24 cellular contexts compared by ENCODE assay signal in the genomic region with DNA sequence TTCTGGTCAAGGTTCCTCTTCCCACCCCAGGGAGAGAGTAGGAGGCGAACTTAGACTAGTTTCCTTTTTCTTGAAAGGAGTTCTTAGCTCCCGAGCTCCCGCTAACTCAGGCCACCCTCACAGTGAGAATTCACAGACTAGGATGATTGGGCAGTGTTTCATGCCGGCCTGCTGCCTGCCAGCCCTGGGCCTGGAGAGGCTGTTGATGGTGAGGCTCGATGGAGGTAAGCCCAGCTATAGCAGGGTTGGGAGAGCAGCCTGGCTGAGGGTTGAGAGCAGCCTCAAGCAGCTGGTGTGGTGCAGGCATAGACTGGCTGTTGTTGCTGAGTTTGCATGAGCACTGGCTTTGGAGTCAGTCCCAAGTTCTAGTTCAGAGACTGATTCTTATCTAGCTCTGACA.
DNase-seq lines count a peak whose midpoint lies in the region; TF ChIP-seq lines count a peak whose summit lies in the region.
"Had no signal": no experiment of that assay in that cellular context is flagged by ENCODE, and none has a peak within 500 bp of the region (broad histone marks: within the 10 kb centered on the region; RNA-seq: fewer than 3 reads in every experiment).

No MANE protein-coding gene starts in this region.

- no peaks in the 10 kb centered on the region for H3K4me1 ChIP-seq in mammary epithelial cell (ENCODE audit: insufficient read depth, low read length)

- POLR2A ChIA-PET in HEK293T (lab: Yijun Ruan, JAX), result no interaction called here

- H4K20me1 ChIP-seq in mammary epithelial cell (ENCODE audit: insufficient read depth, low read length), result no peaks in the 10 kb centered on the region

- in situ Hi-C loops in mammary epithelial cell (cut with MboI; ENCODE audit: low sequenced_read_pairs in 2 of 2), result no loop called here

- dilution Hi-C loops in mammary epithelial cell (cut with HindIII; ENCODE audit: low sequenced_read_pairs), result no loop called here

- CTCF ChIA-PET in HEK293T (lab: Yijun Ruan, JAX) (no interaction called here), mammary epithelial cell (lab: Charles Lee; ENCODE audit: low non-redundant PET) (no interaction called here)

- intact Hi-C loops in mammary epithelial cell (cut with micrococcal nuclease), result no loop called here

- TF ChIP-seq CTCF in mammary epithelial cell (conservative IDR thresholded peaks at IDR 0.05 in 1 of 2, IDR thresholded peaks at IDR 0.05 in 1 of 2; ENCODE audit: extremely low read depth in 1 of 2, insufficient read depth in 1 of 2, low read depth in 1 of 2, low read length in 2 of 2), result no peak

- H3K36me3 ChIP-seq in mammary epithelial cell (ENCODE audit: insufficient read depth, low read length), result no peaks in the 10 kb centered on the region

- no peak overlapping the region for H2AFZ ChIP-seq in mammary epithelial cell (ENCODE audit: low read depth, low read length)

- H3K79me2 ChIP-seq in mammary epithelial cell (ENCODE audit: insufficient read depth, low read length), result no peaks in the 10 kb centered on the region

- BruUV-seq in mammary epithelial cell (replicated peaks; lab: Mats Ljungman, UMichigan), result no TSS peak

- 62% methylated on average over 5 of the region's 5 CpGs for WGBS in mammary epithelial cell (ENCODE audit: low coverage, missing lambda C conversion rate)

- H3K9ac ChIP-seq in mammary epithelial cell (ENCODE audit: insufficient read depth, low read length), result no peak overlapping the region
- H3K9ac ChIP-seq: SK-N-SH had no signal

- H3K4me3 ChIP-seq in mammary epithelial cell (replicated peaks in 1 of 3; ENCODE audit: insufficient read depth in 1 of 3, low read depth in 2 of 3, low read length in 3 of 3), result no peak overlapping the region

- no peaks in the 10 kb centered on the region for H3K27me3 ChIP-seq in mammary epithelial cell (ENCODE audit: insufficient read depth, low read length)

- no peak overlapping the region for H3K4me2 ChIP-seq in mammary epithelial cell (ENCODE audit: insufficient read depth, low read depth, low read length)
- H3K4me2 ChIP-seq: SK-N-SH had no signal

- no peak overlapping the region for H3K27ac ChIP-seq in mammary epithelial cell (ENCODE audit: insufficient read depth, low read depth, low read length)
- H3K27ac ChIP-seq: HL-60 had no signal

- DNase-seq in activated effector memory CD4-positive, alpha-beta T cell treated with anti-CD3 and anti-CD28 coated beads, Interleukin-2, amount 50 U/mL, for 16 hours, result peak; percentile 50
- no peak for DNase-seq in activated effector memory CD4-positive, alpha-beta T cell treated with Interleukin-2 at 50 U/mL for 16 hours
- DNase-seq in HEK293T (ENCODE audit: extremely low spot score), result peak; percentile 4
- DNase-seq in iPS-NIHi7 (ENCODE audit: extremely low spot score), result peak; percentile 7
- no peak for DNase-seq in mammary epithelial cell
- DNase-seq in NCI-H446 treated with DMSO at 0.1 percent for 48 hours (lab: John Stamatoyannopoulos, UW), result no peak
- DNase-seq in NCI-H1436 (lab: John Stamatoyannopoulos, UW), result no peak
- DNase-seq: AML-193; C1 segment of cervical spinal cord; CD4-positive, alpha-beta memory T cell; COR-L47; DMS79; EL; GDM1; NCI-H1092; NCI-H1417 treated with DMSO at 0.1 percent for 48 hours; NCI-H187; NCI-H2081 treated with DMSO at 0.1 percent for 48 hours; NCI-H2171; NCI-H524 treated with DMSO at 0.1 percent for 48 hours; NCI-H774; PC-3; SK-N-SH had no signal

- H3K9me3 ChIP-seq in mammary epithelial cell (replicated peaks; ENCODE audit: insufficient read depth, low read length), result no peaks in the 10 kb centered on the region
- H3K9me3 ChIP-seq: SK-N-SH had no signal

TF ChIP-seq in HEK293T, 16 proteins besides CTCF, POLR2A, EP300 and RAD21:
- TF ChIP-seq ZNF384 (IDR thresholded peaks at IDR 0.05), result no peak
- no peak for TF ChIP-seq HDGF (IDR thresholded peaks at IDR 0.05; ENCODE audit: borderline replicate concordance)
- no peak for TF ChIP-seq FOXA1 (IDR thresholded peaks at IDR 0.05)
- TF ChIP-seq ELF4 (IDR thresholded peaks at IDR 0.05), result no peak
- no peak for TF ChIP-seq ARNT (IDR thresholded peaks at IDR 0.05)

Comparison
In these comparisons a context has a peak if more than half of its experiments do, and no peak if none do; other contexts are left out.
1. DNase-seq: peak in activated effector memory CD4-positive, alpha-beta T cell treated with anti-CD3 and anti-CD28 coated beads, Interleukin-2, amount 50 U/mL, for 16 hours (single experiment), HEK293T (single experiment) and iPS-NIHi7 (single experiment); none in activated effector memory CD4-positive, alpha-beta T cell treated with Interleukin-2 at 50 U/mL for 16 hours (single experiment), mammary epithelial cell (single experiment), NCI-H446 treated with DMSO at 0.1 percent for 48 hours (single experiment) and NCI-H1436 (single experiment).